9 cellular contexts compared by ENCODE assay signal in the genomic region with DNA sequence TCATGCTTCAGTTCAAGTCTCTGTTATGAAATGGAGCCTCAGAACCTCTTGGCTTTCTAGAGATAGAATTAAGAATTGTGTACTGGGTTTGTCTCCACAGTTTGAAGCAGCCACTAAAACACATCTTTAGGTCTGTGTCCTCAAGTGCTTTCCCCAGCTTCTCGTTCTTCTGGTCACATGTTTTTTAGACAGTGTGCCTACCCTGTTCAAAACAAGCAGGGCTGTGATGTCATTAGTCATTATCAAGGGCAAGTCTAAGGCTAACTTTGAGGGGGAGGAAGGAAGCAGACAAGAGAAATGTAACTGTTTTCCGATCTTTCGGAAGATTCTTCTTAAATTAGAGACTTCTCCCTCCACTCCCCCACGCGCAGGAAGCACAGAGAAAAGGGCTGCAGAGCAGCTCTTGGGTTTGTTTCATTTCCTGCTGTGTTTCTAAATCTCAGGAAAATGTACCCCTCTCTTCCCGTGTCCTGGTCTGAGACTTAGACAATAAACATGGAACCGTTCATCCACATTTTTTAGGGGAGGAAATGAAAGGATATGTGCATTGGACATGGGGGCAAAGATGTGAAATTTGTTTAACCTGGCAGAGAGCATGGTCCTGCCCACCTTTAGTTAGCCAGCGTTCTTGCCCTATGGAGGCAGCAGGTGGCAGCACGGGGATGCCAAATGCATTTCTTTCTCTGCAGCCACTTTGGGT. TPM values are rescaled to one million over a fixed set of nuclear protein-coding genes. Genes with fewer than 3 reads are reported as not detected.
DNase-seq lines count a peak whose midpoint lies in the region; ATAC-seq and TF ChIP-seq lines count a peak whose summit lies in the region.
"Had no signal": no experiment of that assay in that cellular context is flagged by ENCODE, and none has a peak within 500 bp of the region (broad histone marks: within the 10 kb centered on the region; RNA-seq: fewer than 3 reads in every experiment).

No MANE protein-coding gene starts in this region.

- peaks cover 14% of the 10 kb centered on the region for H3K79me2 ChIP-seq in PC-3 (ENCODE audit: low read length)

- H3K4me2 ChIP-seq in PC-3 (ENCODE audit: low read length), result peak overlapping the region; percentile 47

- CTCF ChIA-PET in CD4-positive, alpha-beta T cell (lab: Charles Lee), result interaction anchor here (0.7 to 2.9 kb wide), 3 partner anchors 46 to 659 kb away, joined by 3 to 14 read pairs (median 7); a partner anchor contains a TSS
- CTCF ChIA-PET in PC-3 (lab: Charles Lee), result interaction anchor here (0.6 to 1.2 kb wide), 3 partner anchors 45 to 351 kb away, joined by 3 to 13 read pairs (median 7); a partner anchor contains a TSS

- intact Hi-C loops in CD4-positive, alpha-beta T cell (cut with DNase I, micrococcal nuclease), result loop anchor here (1.0 to 10.0 kb wide), 6 partner anchors 45 to 1381 kb away; a partner anchor contains a TSS
- intact Hi-C loops in PC-3 (cut with micrococcal nuclease), result loop anchor here (1.0 to 5.0 kb wide), 2 partner anchors 45 to 223 kb away; no protein-coding TSS in a partner anchor
- intact Hi-C loops in sigmoid colon (cut with DNase I), result loop anchor here (2.0 to 5.0 kb wide), 4 partner anchors 82 to 232 kb away; a partner anchor contains a TSS

- H3K9me3 ChIP-seq in CD4-positive, alpha-beta T cell (ENCODE audit: control insufficient read depth, low read length), result no peaks in the 10 kb centered on the region
- no peaks in the 10 kb centered on the region for H3K9me3 ChIP-seq in PC-3 (ENCODE audit: low read length)
- H3K9me3 ChIP-seq in sigmoid colon, result no peaks in the 10 kb centered on the region

- H3K4me1 ChIP-seq in PC-3 (ENCODE audit: insufficient read depth, low read length) (peaks cover 24% of the 10 kb centered on the region), sigmoid colon (peaks cover 0 to 67% (median 58%) of the 10 kb centered on the region in 4 donors)

- BruUV-seq in PC-3 (replicated peaks; lab: Mats Ljungman, UMichigan), result no TSS peak

- no peaks in the 10 kb centered on the region for H4K20me1 ChIP-seq in PC-3 (ENCODE audit: low read length)

- no peaks in the 10 kb centered on the region for H3K9me2 ChIP-seq in PC-3 (replicated peaks; ENCODE audit: low read length)

- POLR2A ChIA-PET in CD4-positive, alpha-beta T cell (lab: Charles Lee), result interaction anchor here (0.6 to 2.2 kb wide), 4 partner anchors 9 to 232 kb away, joined by 3 to 9 read pairs (median 6); a partner anchor contains a TSS
- POLR2A ChIA-PET in PC-3 (lab: Charles Lee; ENCODE audit: unreplicated experiment), result interaction anchor here (0.5 kb wide), 1 partner anchor 50 kb away, joined by 3 read pairs; no protein-coding TSS in a partner anchor

- H3F3A ChIP-seq in PC-3 (ENCODE audit: low read length, unreplicated experiment), result no peaks in the 10 kb centered on the region

- peaks cover 20% of the 10 kb centered on the region for H3K36me3 Mint-ChIP-seq in CD4-positive, alpha-beta T cell (ENCODE audit: low read depth)

- TF ChIP-seq CTCF in CD4-positive, alpha-beta T cell (IDR thresholded peaks at IDR 0.05), result peak; percentile 75
- TF ChIP-seq CTCF in PC-3 (conservative IDR thresholded peaks at IDR 0.05; ENCODE audit: low read depth, low read length) (peak; percentile 87), sigmoid colon (IDR thresholded peaks at IDR 0.05) (peak in 3 of 4 experiments; percentile 19 to 67 (median 63))

- peak overlapping the region; percentile 57 for H3K27ac ChIP-seq in CD4-positive, alpha-beta T cell (ENCODE audit: low read depth, low read length)
- no peak overlapping the region for H3K27ac ChIP-seq in PC-3 (ENCODE audit: low read length)
- H3K27ac ChIP-seq in sigmoid colon, result peak overlapping the region; percentile 56 to 97 (median 74)

- ATAC-seq in CD4-positive, alpha-beta T cell (ENCODE audit: poor library complexity), result peak; percentile 64
- ATAC-seq in PC-3 (0 out of 2 replicates have a peak, but pooled peaks have one; percentile 6), HG03196 (IDR thresholded peaks at IDR 0.05; ENCODE audit: unreplicated experiment) (no peak), GM18858 (IDR thresholded peaks at IDR 0.05; ENCODE audit: unreplicated experiment) (no peak)

- peak; percentile 19 to 61 (median 32) for DNase-seq in CD4-positive, alpha-beta T cell
- DNase-seq in H7 (peak; percentile 73), PC-3 (peak; percentile 41), glomerular visceral epithelial cell (ENCODE audit: extremely low spot score) (peak; percentile 46), sigmoid colon (no peak)
- peak; percentile 48 for DNase-seq in activated naive CD4-positive, alpha-beta T cell treated with anti-CD3 and anti-CD28 coated beads, Interleukin-2, amount 50 U/mL, for 16 hours

- 21 to 37% methylated on average over 9 of the region's 9 CpGs for WGBS in sigmoid colon, 2 donors

- H3K27ac Mint-ChIP-seq in CD4-positive, alpha-beta T cell, result peak overlapping the region; percentile 92

- H3K9me3 Mint-ChIP-seq in CD4-positive, alpha-beta T cell, result no peaks in the 10 kb centered on the region

- H3K4me1 Mint-ChIP-seq in CD4-positive, alpha-beta T cell (ENCODE audit: low read depth), result peaks cover 37% of the 10 kb centered on the region

- H3K4me3 ChIP-seq in H7 (ENCODE audit: insufficient read depth, low read depth, low read length) (no peak overlapping the region), PC-3 (ENCODE audit: low read length) (peak overlapping the region; percentile 4; the same call in 1 of the 2 replicates), sigmoid colon (peak overlapping the region in 1 of 4 donors; percentile 0)

- no peak for TF ChIP-seq POLR2A in sigmoid colon (IDR thresholded peaks at IDR 0.05)

- H3K27me3 ChIP-seq in CD4-positive, alpha-beta T cell (ENCODE audit: control insufficient read depth, insufficient read depth, low read length), result no peaks in the 10 kb centered on the region
- peaks cover 7% of the 10 kb centered on the region for H3K27me3 ChIP-seq in H7 (ENCODE audit: control insufficient read depth, insufficient read depth, low read length)
- H3K27me3 ChIP-seq in PC-3 (ENCODE audit: low read length), result no peaks in the 10 kb centered on the region
- no peaks in the 10 kb centered on the region for H3K27me3 ChIP-seq in sigmoid colon

- H3K27me3 Mint-ChIP-seq in CD4-positive, alpha-beta T cell, result no peaks in the 10 kb centered on the region

- no peak overlapping the region for H3K9ac ChIP-seq in PC-3 (ENCODE audit: low read length)

- TF ChIP-seq EP300 in sigmoid colon (IDR thresholded peaks at IDR 0.05), result no peak

- H3K36me3 ChIP-seq in H7 (replicated peaks; ENCODE audit: control insufficient read depth, insufficient read depth, low read length), result peaks cover 4% of the 10 kb centered on the region
- peaks cover under 1% of the 10 kb centered on the region; the same call in 1 of the 2 replicates for H3K36me3 ChIP-seq in PC-3 (ENCODE audit: low read depth, low read length)
- H3K36me3 ChIP-seq in sigmoid colon, result peaks cover 0 to 15% (median 3%) of the 10 kb centered on the region in 4 donors

- peak overlapping the region; percentile 85 for H3K4me3 Mint-ChIP-seq in CD4-positive, alpha-beta T cell

- peak overlapping the region; percentile 10; the same call in 1 of the 2 replicates for H2AFZ ChIP-seq in PC-3 (ENCODE audit: low read length)

RNA-seq across cellular contexts. Expression of a gene that starts 3.1 kb away (rescaled TPM):
- total RNA-seq in CD4-positive, alpha-beta T cell, result 1 to 10 TPM; 3.2 to 4.1 TPM
- total RNA-seq in H7 (2014; rRNA removed; shearing (Covaris generic)), result 41.8 and 50.3 TPM in 2 replicates
- total RNA-seq in PC-3 (2014; rRNA removed), result 25.3 and 29.5 TPM in 2 replicates
- 10 to 100 TPM; 21.6 to 33.2 (median 26.5) TPM for total RNA-seq in sigmoid colon
- 10 to 100 TPM; 18.0 to 19.8 (median 19.3) TPM for polyA plus RNA-seq in sigmoid colon

RNA-seq across cellular contexts. Expression of a gene that starts 18.6 kb away (rescaled TPM):
- not detected for total RNA-seq in CD4-positive, alpha-beta T cell
- total RNA-seq in H7 (2014; rRNA removed; shearing (Covaris generic)), result not detected in 2 replicates
- total RNA-seq in PC-3 (2014; rRNA removed), result not detected in 2 replicates
- total RNA-seq in sigmoid colon, result not detected
- polyA plus RNA-seq in sigmoid colon, result not detected
- total RNA-seq: T-helper 2 cell treated with Interferon-gamma antibody and Interleukin-4, amounts not matched to agents 100 ng/mL and 5 ng/mL, for 36 hours had no signal

RNA-seq across cellular contexts. Expression of a gene that starts 28.7 kb away (rescaled TPM):
- total RNA-seq in CD4-positive, alpha-beta T cell, result not detected
- total RNA-seq in H7 (2014; rRNA removed; shearing (Covaris generic)), result not detected in 2 replicates
- total RNA-seq in PC-3 (2014; rRNA removed) (not detected in 2 replicates), sigmoid colon (not detected)
- polyA plus RNA-seq in sigmoid colon, result not detected
- total RNA-seq: T-helper 2 cell treated with Interferon-gamma antibody and Interleukin-4, amounts not matched to agents 100 ng/mL and 5 ng/mL, for 36 hours had no signal

RNA-seq across cellular contexts. Expression of a gene that starts 50.1 kb away (rescaled TPM):
- total RNA-seq in CD4-positive, alpha-beta T cell, result 10 to 100 TPM; 20.5 to 22.1 TPM
- 8.5 and 9.9 TPM in 2 replicates for total RNA-seq in H7 (2014; rRNA removed; shearing (Covaris generic))
- 32.0 and 42.1 TPM in 2 replicates for total RNA-seq in PC-3 (2014; rRNA removed)
- 10 to 100 TPM; 13.3 to 24.3 (median 20.1) TPM for total RNA-seq in sigmoid colon
- 10 to 100 TPM; 48.3 to 58.9 (median 49.8) TPM for polyA plus RNA-seq in sigmoid colon

Comparison
In these comparisons a context has a peak if more than half of its experiments do, and no peak if none do; other contexts are left out.
1. ATAC-seq: peak in CD4-positive, alpha-beta T cell (single experiment) and PC-3 (single experiment); none in HG03196 (single experiment) and GM18858 (single experiment).
2. Peak in every context shown above with its lines, with median percentiles within 50 percentile points of each other: CTCF ChIP-seq.